Comparison of ENCODE assay signal across 24 cellular contexts in genomic region chr19:51552608-51552995, GRCh38. TPM values are rescaled to one million over a fixed set of nuclear protein-coding genes. Genes with fewer than 3 reads are reported as not detected.
"Had no signal": no experiment of that assay in that cellular context is flagged by ENCODE, and none has a peak within 500 bp of the region (broad histone marks: within the 10 kb centered on the region; RNA-seq: fewer than 3 reads in every experiment).

No MANE protein-coding gene starts in this region.

- H3K4me3 ChIP-seq: ascending aorta, body of pancreas, MG63, SJSA1 had no signal

- H3K27me3 ChIP-seq: ascending aorta, body of pancreas, Peyer's patch, SJSA1 had no signal

- H3K4me1 ChIP-seq: ascending aorta, body of pancreas, SJSA1 had no signal

- H3K27ac ChIP-seq: ascending aorta, body of pancreas, RWPE1, SJSA1 had no signal

- H3K27ac Mint-ChIP-seq: activated CD4-positive, alpha-beta memory T cell treated with anti-CD3 and anti-CD28 coated beads, Interleukin-2, amount 10 ng/mL, durations not matched to agents 7 days and 5 days; activated T-cell treated with anti-CD3 and anti-CD28 coated beads, Interleukin-2, amount 50 U/mL, for 72 hours; activated T-helper 2 cell treated with anti-CD3 and anti-CD28 coated beads, Interferon-gamma antibody, Interleukin-2, Interleukin-4, amounts not matched to agents 10 μg/mL and 5 μg/mL and 100 μg/mL, durations not matched to agents 14 hours and 24 hours and 36 hours had no signal

- ATAC-seq: activated T-cell treated with anti-CD3 and anti-CD28 coated beads, Interleukin-2, amount 50 U/mL, for 72 hours; body of pancreas had no signal

- H3K9me3 Mint-ChIP-seq: activated CD4-positive, alpha-beta memory T cell treated with anti-CD3 and anti-CD28 coated beads, Interleukin-2, amount 10 ng/mL, durations not matched to agents 7 days and 5 days; activated T-helper 2 cell treated with anti-CD3 and anti-CD28 coated beads, Interferon-gamma antibody, Interleukin-2, Interleukin-4, amounts not matched to agents 10 μg/mL and 5 μg/mL and 100 μg/mL, durations not matched to agents 14 hours and 24 hours and 36 hours had no signal

- H3K9me3 ChIP-seq: ascending aorta, body of pancreas, MG63, Peyer's patch, SJSA1 had no signal

- DNase-seq: activated T-cell treated with anti-CD3 and anti-CD28 coated beads for 4 hours; central memory CD4-positive, alpha-beta T cell; NCI-H1105; NCI-H1436; NCI-H1694 treated with DMSO at 0.1 percent for 48 hours; NCI-H2029 treated with DMSO at 0.1 percent for 48 hours; NCI-H345; NCI-H510A; NCI-H526 treated with DMSO at 0.1 percent for 48 hours; NK-92 treated with Interleukin-12 subunit alpha and Interleukin-12 subunit beta, amount 100 ng/mL, for 24 hours; SW 1271 had no signal

- H3K36me3 ChIP-seq: ascending aorta, MG63, Peyer's patch, SJSA1 had no signal

- H3K4me3 Mint-ChIP-seq: activated T-cell treated with anti-CD3 and anti-CD28 coated beads, Interleukin-2, amount 50 U/mL, for 72 hours had no signal

RNA-seq across cellular contexts. Expression of gene SIGLEC6, which starts 21.1 kb away (rescaled TPM):
- total RNA-seq: activated CD8-positive, alpha-beta memory T cell treated with anti-CD3 and anti-CD28 coated beads for 36 hours; activated T-cell treated with anti-CD3 and anti-CD28 coated beads, Interleukin-2, amount 50 U/mL, for 72 hours; bronchial epithelial cell; SJSA1 had no signal

RNA-seq across cellular contexts. Expression of gene SIGLEC12, which starts 51.0 kb away (rescaled TPM):
- total RNA-seq: ascending aorta; body of pancreas; bronchial epithelial cell; Right ventricle myocardium superior; SJSA1; T-helper 1 cell treated with Interleukin-12 subunit alpha and Interleukin-12 subunit beta and Interleukin-4 antibody, amounts not matched to agents 30 ng/mL and 1 ng/mL, for 36 hours had no signal
